In genomic region chr20:63520939-63521601, GRCh38 we compare ENCODE assay signal across 1 cellular context.
TF ChIP-seq lines count a peak whose summit lies in the region.

No MANE protein-coding gene starts in this region.

TF ChIP-seq in A549, 52 proteins besides CTCF, POLR2A, EP300 and RAD21 (continued from another document):
- peak; percentile 28; the same call in 2 of the 3 replicates for TF ChIP-seq BCL3 (IDR thresholded peaks at IDR 0.05)
- no peak for TF ChIP-seq EHMT2 (IDR thresholded peaks at IDR 0.05; ENCODE audit: low read depth)
- TF ChIP-seq HES2 (IDR thresholded peaks at IDR 0.05), result no peak
